8 cellular contexts compared by ENCODE assay signal in the genomic region with DNA sequence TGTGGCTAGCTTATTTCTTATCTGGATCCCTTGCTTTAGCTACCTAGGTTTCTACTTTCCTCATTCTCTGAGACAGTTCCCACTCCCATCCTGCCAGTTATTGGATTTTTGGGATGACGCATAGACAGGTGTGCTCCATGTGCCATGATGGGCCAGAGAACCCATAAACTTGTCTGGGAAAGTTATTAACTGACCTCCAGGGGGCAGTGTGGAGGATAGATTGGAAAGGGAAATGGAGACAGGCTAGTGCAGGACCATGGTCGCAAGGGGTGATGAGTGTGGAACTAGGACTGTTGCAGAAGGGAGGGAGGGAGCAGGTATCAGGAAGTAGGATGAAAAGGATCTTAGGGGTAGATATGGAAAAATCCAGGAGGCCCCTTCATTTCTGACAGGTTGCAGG.
DNase-seq lines count a peak whose midpoint lies in the region; ATAC-seq and TF ChIP-seq lines count a peak whose summit lies in the region.

No MANE protein-coding gene starts in this region.

- H3K4me1 ChIP-seq in CD8-positive, alpha-beta memory T cell (ENCODE audit: insufficient read depth, low read length), result no peaks in the 10 kb centered on the region

- H3K4me3 ChIP-seq in AG09309 (ENCODE audit: control insufficient read depth, low read depth, low read length), result no peak overlapping the region
- no peak overlapping the region for H3K4me3 ChIP-seq in CD8-positive, alpha-beta memory T cell (ENCODE audit: low read length)

- no peak overlapping the region for H3K27ac Mint-ChIP-seq in activated naive CD8-positive, alpha-beta T cell treated with anti-CD3 and anti-CD28 coated beads, Interleukin-2, amount 50 U/mL, for 24 hours
- no peak overlapping the region for H3K27ac Mint-ChIP-seq in CD8-positive, alpha-beta memory T cell

- POLR2A ChIA-PET in CD8-positive, alpha-beta memory T cell (lab: Charles Lee), result no interaction called here

- peak; percentile 47 for TF ChIP-seq CTCF in AG09309 (IDR thresholded peaks at IDR 0.05; ENCODE audit: control insufficient read depth, insufficient read depth, low read depth, low read length, missing control alignments)

- H3K36me3 ChIP-seq in CD8-positive, alpha-beta memory T cell (ENCODE audit: insufficient read depth, low read length), result no peaks in the 10 kb centered on the region

- no peaks in the 10 kb centered on the region for H3K36me3 Mint-ChIP-seq in activated naive CD8-positive, alpha-beta T cell treated with anti-CD3 and anti-CD28 coated beads, Interleukin-2, amount 50 U/mL, for 24 hours (ENCODE audit: low read depth)
- peaks cover 0 to 7% (median 1%) of the 10 kb centered on the region in 3 donors for H3K36me3 Mint-ChIP-seq in CD8-positive, alpha-beta memory T cell

- H3K27me3 Mint-ChIP-seq in activated naive CD8-positive, alpha-beta T cell treated with anti-CD3 and anti-CD28 coated beads, Interleukin-2, amount 50 U/mL, for 24 hours, result peaks cover 8% of the 10 kb centered on the region
- H3K27me3 Mint-ChIP-seq in CD8-positive, alpha-beta memory T cell, result peaks cover 5 to 22% of the 10 kb centered on the region in 2 donors

- no peaks in the 10 kb centered on the region for H3K9me3 ChIP-seq in CD8-positive, alpha-beta memory T cell (ENCODE audit: low read length)

- H3K9me3 Mint-ChIP-seq in activated naive CD8-positive, alpha-beta T cell treated with anti-CD3 and anti-CD28 coated beads, Interleukin-2, amount 50 U/mL, for 24 hours, result no peaks in the 10 kb centered on the region
- H3K9me3 Mint-ChIP-seq in CD8-positive, alpha-beta memory T cell, result no peaks in the 10 kb centered on the region

- CTCF ChIA-PET in CD8-positive, alpha-beta memory T cell (lab: Charles Lee), result interaction anchor here (0.6 kb wide), 1 partner anchor 11 kb away, joined by 4 read pairs; no protein-coding TSS in a partner anchor

- DNase-seq in AG09309 (ENCODE audit: low read depth) (no peak), GM04504 (ENCODE audit: low read depth) (peak; percentile 6), NCI-H187 (lab: John Stamatoyannopoulos, UW) (peak; percentile 18 to 34), kidney tubule cell (ENCODE audit: low spot score) (peak; percentile 29), NCI-H774 (lab: John Stamatoyannopoulos, UW) (no peak), epidermal melanocyte (ENCODE audit: insufficient read length, low spot score) (no peak)
- peak; percentile 57 for DNase-seq in activated naive CD8-positive, alpha-beta T cell treated with anti-CD3 and anti-CD28 coated beads, Interleukin-2, amount 50 U/mL, for 24 hours
- DNase-seq in CD8-positive, alpha-beta memory T cell, result no peak

- H3K27me3 ChIP-seq in CD8-positive, alpha-beta memory T cell (ENCODE audit: insufficient read depth, low read length, poor library complexity, severe bottlenecking), result no peaks in the 10 kb centered on the region

- no peak overlapping the region for H3K4me3 Mint-ChIP-seq in activated naive CD8-positive, alpha-beta T cell treated with anti-CD3 and anti-CD28 coated beads, Interleukin-2, amount 50 U/mL, for 24 hours
- no peak overlapping the region for H3K4me3 Mint-ChIP-seq in CD8-positive, alpha-beta memory T cell

- H3K4me1 Mint-ChIP-seq in activated naive CD8-positive, alpha-beta T cell treated with anti-CD3 and anti-CD28 coated beads, Interleukin-2, amount 50 U/mL, for 24 hours, result no peaks in the 10 kb centered on the region
- no peaks in the 10 kb centered on the region for H3K4me1 Mint-ChIP-seq in CD8-positive, alpha-beta memory T cell

- no peak overlapping the region for H3K27ac ChIP-seq in CD8-positive, alpha-beta memory T cell (ENCODE audit: low read depth, low read length)

- ATAC-seq in activated naive CD8-positive, alpha-beta T cell treated with anti-CD3 and anti-CD28 coated beads, Interleukin-2, amount 50 U/mL, for 24 hours, result no peak

Comparison
In these comparisons a context has a peak if more than half of its experiments do, and no peak if none do; other contexts are left out.
1. DNase-seq: peak in GM04504 (single experiment), NCI-H187 (2 of 2), activated naive CD8-positive, alpha-beta T cell treated with anti-CD3 and anti-CD28 coated beads, Interleukin-2, amount 50 U/mL, for 24 hours (single experiment) and kidney tubule cell (single experiment); none in AG09309 (single experiment), NCI-H774 (single experiment), CD8-positive, alpha-beta memory T cell (0 of 5) and epidermal melanocyte (single experiment).